In the genomic region with DNA sequence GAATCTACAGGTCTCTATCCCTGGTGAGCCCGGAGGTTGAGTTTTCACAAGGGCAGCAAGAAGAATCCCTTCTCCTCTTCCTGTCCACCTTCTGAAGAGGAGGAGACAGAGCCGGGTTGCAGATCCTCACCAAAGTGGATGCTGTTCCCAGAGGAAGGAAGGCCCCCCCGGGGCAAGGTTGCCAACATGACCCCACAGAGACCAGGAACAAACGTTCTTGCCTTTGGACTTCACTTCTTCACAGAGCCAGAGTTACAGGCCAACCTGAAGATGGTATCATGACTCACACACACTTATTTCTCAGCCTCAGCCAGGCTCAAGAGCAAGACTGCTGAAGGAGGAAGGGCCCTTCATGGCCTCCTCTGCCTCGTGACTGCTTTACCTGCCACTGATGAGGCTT, we compare ENCODE assay signal across 27 cellular contexts.
DNase-seq lines count a peak whose midpoint lies in the region; ATAC-seq and TF ChIP-seq lines count a peak whose summit lies in the region.
"Had no signal": no experiment of that assay in that cellular context is flagged by ENCODE, and none has a peak within 500 bp of the region (broad histone marks: within the 10 kb centered on the region; RNA-seq: fewer than 3 reads in every experiment).

No MANE protein-coding gene starts in this region.

- H3K9me3 Mint-ChIP-seq in stimulated activated naive B cell treated with anti-CD40 and anti-IgM and Interleukin-4, amounts not matched to agents 10 μg/mL and 1 μg/mL and 100 μg/mL, for 72 hours = peaks cover 2 to 3% of the 10 kb centered on the region in 2 donors
- H3K9me3 Mint-ChIP-seq: activated naive CD4-positive, alpha-beta T cell treated with anti-CD3 and anti-CD28 coated beads, Interleukin-2, amount 50 U/mL, for 24 hours; activated T-helper 1 cell treated with anti-CD3 and anti-CD28 coated beads, Interleukin-12 subunit alpha, Interleukin-12 subunit beta, Interleukin-2, Interleukin-4 antibody, amounts not matched to agents 30 ng/mL and 10 ng/mL and 1 ng/mL, durations not matched to agents 14 hours and 24 hours and 36 hours; immature natural killer cell had no signal

- no peak for TF ChIP-seq CTCF in hepatocyte (IDR thresholded peaks at IDR 0.05; ENCODE audit: poor library complexity)

- no peaks in the 10 kb centered on the region for H3K9me2 ChIP-seq in hepatocyte (replicated peaks; ENCODE audit: insufficient read depth)

- peaks cover 4 to 5% of the 10 kb centered on the region in 2 donors for H3K4me1 Mint-ChIP-seq in stimulated activated naive B cell treated with anti-CD40 and anti-IgM and Interleukin-4, amounts not matched to agents 10 μg/mL and 1 μg/mL and 100 μg/mL, for 72 hours
- H3K4me1 Mint-ChIP-seq: activated CD4-positive, alpha-beta memory T cell treated with anti-CD3 and anti-CD28 coated beads, Interleukin-2, amount 10 ng/mL, durations not matched to agents 7 days and 5 days; immature natural killer cell had no signal

- H3K9me3 ChIP-seq in SK-N-MC (ENCODE audit: low read depth, low read length) = no peaks in the 10 kb centered on the region
- no peaks in the 10 kb centered on the region for H3K9me3 ChIP-seq in hepatocyte (ENCODE audit: low read depth)
- H3K9me3 ChIP-seq: colonic mucosa, left ventricle myocardium inferior, tibial nerve had no signal

- H3K36me3 Mint-ChIP-seq in stimulated activated naive B cell treated with anti-CD40 and anti-IgM and Interleukin-4, amounts not matched to agents 10 μg/mL and 1 μg/mL and 100 μg/mL, for 72 hours = peaks cover 17 to 50% of the 10 kb centered on the region in 2 donors
- H3K36me3 Mint-ChIP-seq: activated naive CD4-positive, alpha-beta T cell treated with anti-CD3 and anti-CD28 coated beads, Interleukin-2, amount 50 U/mL, for 24 hours had no signal

- H3K36me3 ChIP-seq in SK-N-MC (ENCODE audit: insufficient read depth, low read length) (no peaks in the 10 kb centered on the region), hepatocyte (replicated peaks; ENCODE audit: insufficient read depth, low read depth) (no peaks in the 10 kb centered on the region), H7 (replicated peaks; ENCODE audit: control insufficient read depth, insufficient read depth, low read length) (no peaks in the 10 kb centered on the region)
- H3K36me3 ChIP-seq: BLaER1 treated with 17β-estradiol and CSF1 and Interleukin-3, amounts not matched to agents 10 nM and 100 nM; cardiac muscle cell; colonic mucosa; left ventricle myocardium inferior; tibial nerve had no signal

- H3K27me3 Mint-ChIP-seq in stimulated activated naive B cell treated with anti-CD40 and anti-IgM and Interleukin-4, amounts not matched to agents 10 μg/mL and 1 μg/mL and 100 μg/mL, for 72 hours = no peaks in the 10 kb centered on the region
- H3K27me3 Mint-ChIP-seq: activated naive CD4-positive, alpha-beta T cell treated with anti-CD3 and anti-CD28 coated beads, Interleukin-2, amount 50 U/mL, for 24 hours; progenitor cell of endocrine pancreas had no signal

- no peak overlapping the region for H3K4me2 ChIP-seq in hepatocyte
- H3K4me2 ChIP-seq: BLaER1 treated with 17β-estradiol and CSF1 and Interleukin-3, amounts not matched to agents 10 nM and 100 nM had no signal

- ATAC-seq in stimulated activated naive B cell treated with anti-CD40 and anti-IgM and Interleukin-4, amounts not matched to agents 10 μg/mL and 1 μg/mL and 100 μg/mL, for 72 hours (replicated peaks) = no peak
- ATAC-seq in HG03135 (IDR thresholded peaks at IDR 0.05; ENCODE audit: unreplicated experiment) = no peak
- ATAC-seq: GM12878, Panc1, sciatic nerve had no signal

- H2AFZ ChIP-seq in hepatocyte = no peak overlapping the region

- DNase-seq in HT1080 (ENCODE audit: low read depth) (peak; percentile 26), SK-N-MC (ENCODE audit: low read depth, low spot score) (no peak), hepatocyte (ENCODE audit: low spot score) (no peak), NCI-H1105 treated with DMSO at 0.1 percent for 48 hours (lab: John Stamatoyannopoulos, UW) (no peak), H7 (no peak)
- DNase-seq in stimulated activated naive B cell treated with anti-CD40 and anti-IgM and Interleukin-4, amounts not matched to agents 10 μg/mL and 1 μg/mL and 100 μg/mL, for 72 hours = no peak
- DNase-seq: activated CD4-positive, alpha-beta memory T cell treated with anti-CD3 and anti-CD28 coated beads, Interleukin-2, amount 10 ng/mL, durations not matched to agents 7 days and 5 days; activated CD4-positive, CD25-positive, alpha-beta regulatory T cell treated with anti-CD3 and anti-CD28 coated beads, Interleukin-2, amount 50 U/mL, for 72 hours; activated CD8-positive, alpha-beta memory T cell treated with anti-CD3 and anti-CD28 coated beads, Interleukin-2, amount 50 U/mL, for 48 hours; colonic mucosa; effector CD8-positive, alpha-beta T cell; immature natural killer cell; left ventricle myocardium inferior; NCI-H2029 treated with DMSO at 0.1 percent for 48 hours; SHP77; stimulated activated CD4-positive, alpha-beta T cell treated with anti-CD3 and anti-CD28 coated beads, Interleukin-4, amount 100 ng/mL, for 1 hour; T-helper 2 cell had no signal

- no peak overlapping the region for H3K9ac ChIP-seq in SK-N-MC (ENCODE audit: insufficient read length)
- H3K9ac ChIP-seq: BLaER1 treated with 17β-estradiol and CSF1 and Interleukin-3, amounts not matched to agents 10 nM and 100 nM had no signal

- H3K79me2 ChIP-seq in hepatocyte = no peaks in the 10 kb centered on the region

- no peaks in the 10 kb centered on the region for H4K20me1 ChIP-seq in hepatocyte (ENCODE audit: insufficient read depth, poor library complexity, severe bottlenecking)
- H4K20me1 ChIP-seq: BLaER1 treated with 17β-estradiol and CSF1 and Interleukin-3, amounts not matched to agents 10 nM and 100 nM had no signal

- H3K4me3 ChIP-seq in SK-N-MC (no peak overlapping the region), hepatocyte (no peak overlapping the region), H7 (ENCODE audit: insufficient read depth, low read depth, low read length) (no peak overlapping the region)
- H3K4me3 ChIP-seq: BLaER1 treated with 17β-estradiol and CSF1 and Interleukin-3, amounts not matched to agents 10 nM and 100 nM; cardiac muscle cell; colonic mucosa; GM12878; left ventricle myocardium inferior; tibial nerve had no signal

- H3K4me1 ChIP-seq in hepatocyte (ENCODE audit: insufficient read depth) = peaks cover 12% of the 10 kb centered on the region
- H3K4me1 ChIP-seq: colonic mucosa, left ventricle myocardium inferior, tibial nerve had no signal

- WGBS in hepatocyte (ENCODE audit: low lambda C conversion rate, missing lambda C conversion rate) = 86% methylated on average over 5 of the region's 5 CpGs

- no peak overlapping the region for H3K4me3 Mint-ChIP-seq in stimulated activated naive B cell treated with anti-CD40 and anti-IgM and Interleukin-4, amounts not matched to agents 10 μg/mL and 1 μg/mL and 100 μg/mL, for 72 hours
- H3K4me3 Mint-ChIP-seq: activated CD4-positive, alpha-beta memory T cell treated with anti-CD3 and anti-CD28 coated beads, Interleukin-2, amount 10 ng/mL, durations not matched to agents 7 days and 5 days; activated naive CD4-positive, alpha-beta T cell treated with anti-CD3 and anti-CD28 coated beads, Interleukin-2, amount 50 U/mL, for 24 hours; activated T-helper 1 cell treated with anti-CD3 and anti-CD28 coated beads, Interleukin-12 subunit alpha, Interleukin-12 subunit beta, Interleukin-2, Interleukin-4 antibody, amounts not matched to agents 30 ng/mL and 10 ng/mL and 1 ng/mL, durations not matched to agents 14 hours and 24 hours and 36 hours; immature natural killer cell had no signal

- no peaks in the 10 kb centered on the region for H3K27me3 ChIP-seq in hepatocyte
- no peaks in the 10 kb centered on the region for H3K27me3 ChIP-seq in H7 (ENCODE audit: control insufficient read depth, insufficient read depth, low read length)
- H3K27me3 ChIP-seq: BLaER1 treated with 17β-estradiol and CSF1 and Interleukin-3, amounts not matched to agents 10 nM and 100 nM; cardiac muscle cell; colonic mucosa; tibial nerve had no signal

- peak overlapping the region; percentile 71 for H3K27ac Mint-ChIP-seq in stimulated activated naive B cell treated with anti-CD40 and anti-IgM and Interleukin-4, amounts not matched to agents 10 μg/mL and 1 μg/mL and 100 μg/mL, for 72 hours
- H3K27ac Mint-ChIP-seq: activated CD4-positive, alpha-beta memory T cell treated with anti-CD3 and anti-CD28 coated beads, Interleukin-2, amount 10 ng/mL, durations not matched to agents 7 days and 5 days; activated naive CD4-positive, alpha-beta T cell treated with anti-CD3 and anti-CD28 coated beads, Interleukin-2, amount 50 U/mL, for 24 hours; activated T-helper 1 cell treated with anti-CD3 and anti-CD28 coated beads, Interleukin-12 subunit alpha, Interleukin-12 subunit beta, Interleukin-2, Interleukin-4 antibody, amounts not matched to agents 30 ng/mL and 10 ng/mL and 1 ng/mL, durations not matched to agents 14 hours and 24 hours and 36 hours; immature natural killer cell had no signal

- H3K27ac ChIP-seq in SK-N-MC (peak overlapping the region; percentile 93; the same call in 1 of the 2 replicates), hepatocyte (peak overlapping the region; percentile 60)
- H3K27ac ChIP-seq: BLaER1 treated with 17β-estradiol and CSF1 and Interleukin-3, amounts not matched to agents 10 nM and 100 nM; cardiac muscle cell; colonic mucosa; left ventricle myocardium inferior; tibial nerve had no signal
